Comparison of ENCODE assay signal across 12 cellular contexts in the genomic region with DNA sequence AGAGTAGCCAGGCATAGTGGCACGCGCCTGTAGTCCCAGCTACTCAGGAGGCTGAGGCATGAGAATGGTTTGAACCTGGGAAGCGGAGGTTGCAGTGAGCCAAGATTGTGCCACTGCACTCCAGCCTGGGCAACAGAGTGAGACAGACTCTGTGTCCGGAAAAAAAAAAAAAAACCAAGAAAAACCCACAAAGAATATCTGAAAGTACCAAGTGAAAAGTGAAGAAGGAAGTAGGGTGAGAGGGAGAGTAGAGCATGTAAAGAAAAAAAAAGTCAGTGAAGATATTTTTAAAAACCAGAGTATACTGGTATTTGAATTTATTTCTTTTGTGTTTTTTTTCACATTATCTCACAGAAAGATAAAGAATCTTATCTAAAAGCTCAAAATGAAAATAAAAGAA. TPM values are rescaled to one million over a fixed set of nuclear protein-coding genes. Genes with fewer than 3 reads are reported as not detected.
A peak's percentile ranks its signal among the peaks of the same experiment; 100 is the strongest.
DNase-seq lines count a peak whose midpoint lies in the region; ATAC-seq and TF ChIP-seq lines count a peak whose summit lies in the region.
"Had no signal": no experiment of that assay in that cellular context is flagged by ENCODE, and none has a peak within 500 bp of the region (broad histone marks: within the 10 kb centered on the region; RNA-seq: fewer than 3 reads in every experiment).

No MANE protein-coding gene starts in this region.

- H3K4me3 ChIP-seq in adrenal gland = no peak overlapping the region
- H3K4me3 ChIP-seq in spleen = no peak overlapping the region

- DNase-seq in adrenal gland (no peak), spleen (no peak), NCI-H1436 treated with DMSO at 0.1 percent for 48 hours (lab: John Stamatoyannopoulos, UW) (no peak), mucosa of gallbladder (ENCODE audit: low spot score) (no peak)
- DNase-seq: activated CD8-positive, alpha-beta memory T cell treated with anti-CD3 and anti-CD28 coated beads for 24 hours; brain microvascular endothelial cell; foreskin fibroblast; NCI-H2081; SHP77 treated with DMSO at 0.1 percent for 48 hours had no signal

- WGBS in adrenal gland, 4 donors = 71 to 88% (median 79%) methylated on average over 4 of the region's 4 CpGs
- WGBS in spleen, 5 donors = 49 to 67% (median 54%) methylated on average over 4 of the region's 4 CpGs

- H3K27ac ChIP-seq in adrenal gland (peak overlapping the region in 4 of 5 donors; percentile 2 to 72 (median 32)), spleen (peak overlapping the region; percentile 6 to 86 (median 78))
- H3K27ac ChIP-seq: brain microvascular endothelial cell had no signal

- H3K36me3 ChIP-seq in adrenal gland (replicated peaks in 1 of 2) = no peaks in the 10 kb centered on the region
- H3K36me3 ChIP-seq in spleen = peaks cover 0 to 67% (median 12%) of the 10 kb centered on the region in 6 donors

- H3K4me1 ChIP-seq in adrenal gland (replicated peaks in 1 of 2) (peaks cover 0 to 35% of the 10 kb centered on the region in 2 donors), spleen (peaks cover 9 to 67% (median 37%) of the 10 kb centered on the region in 6 donors)

- no peaks in the 10 kb centered on the region for H3K27me3 ChIP-seq in adrenal gland
- no peaks in the 10 kb centered on the region for H3K27me3 ChIP-seq in spleen (replicated peaks in 1 of 7)
- H3K27me3 ChIP-seq: brain microvascular endothelial cell had no signal

- TF ChIP-seq POLR2A in adrenal gland (IDR thresholded peaks at IDR 0.05) (no peak), spleen (IDR thresholded peaks at IDR 0.05) (no peak)

- TF ChIP-seq CTCF in adrenal gland (IDR thresholded peaks at IDR 0.05) (no peak), spleen (IDR thresholded peaks at IDR 0.05 in 8 of 11, conservative IDR thresholded peaks at IDR 0.05 in 3 of 11) (no peak)

- H3K9me3 ChIP-seq in adrenal gland (replicated peaks in 1 of 3) (no peaks in the 10 kb centered on the region), spleen (no peaks in the 10 kb centered on the region)

- intact Hi-C loops in adrenal gland (cut with DNase I) (no loop called here), spleen (cut with DNase I; ENCODE audit: low total_unique reads) (no loop called here)

- peak; percentile 75 for ATAC-seq in GM18907 (IDR thresholded peaks at IDR 0.05; ENCODE audit: unreplicated experiment)
- peak; percentile 77 for ATAC-seq in HG02642 (IDR thresholded peaks at IDR 0.05; ENCODE audit: poor library complexity, unreplicated experiment)
- ATAC-seq in GM21447 (IDR thresholded peaks at IDR 0.05; ENCODE audit: unreplicated experiment) = no peak

RNA-seq across cellular contexts. Expression of a gene that starts 43.3 kb away (rescaled TPM):
- total RNA-seq in adrenal gland (under 1 TPM in 2 of 8 donors, not detected in 6; 0.11 to 0.22 TPM), spleen (under 1 TPM in 5 of 7 donors, not detected in 2; 0.13 to 0.56 (median 0.43) TPM), mucosa of gallbladder (0.23 TPM)
- polyA plus RNA-seq in adrenal gland (under 1 TPM in 1 of 3 donors, not detected in 2; 0.08 TPM), spleen (not detected)
